In genomic region chr17:41665566-41666335, GRCh38 we compare ENCODE assay signal across 1 cellular context.
TF ChIP-seq lines count a peak whose summit lies in the region.

No MANE protein-coding gene starts in this region.

TF ChIP-seq in HepG2, 621 proteins besides CTCF, POLR2A, EP300 and RAD21 (continued from another document and continues in another):
- 0 out of 2 replicates have a peak, but pooled peaks have one; percentile 30 for TF ChIP-seq ZFP1 (CRISPR knock-in tag; IDR thresholded peaks at IDR 0.05)
- no peak for TF ChIP-seq ZNF703 (CRISPR knock-in tag; IDR thresholded peaks at IDR 0.05; ENCODE audit: borderline replicate concordance)
- TF ChIP-seq FOXK2 (IDR thresholded peaks at IDR 0.05) = no peak
- peak; percentile 76; the same call in 1 of the 2 replicates for TF ChIP-seq MYC (CRISPR knock-in tag; IDR thresholded peaks at IDR 0.05; ENCODE audit: borderline replicate concordance)
- TF ChIP-seq ZNF646 (CRISPR knock-in tag; IDR thresholded peaks at IDR 0.05) = no peak; the same call in none of the 2 replicates
- 0 out of 2 replicates have a peak, but pooled peaks have one; percentile 23 for TF ChIP-seq ZNF335 (CRISPR knock-in tag; IDR thresholded peaks at IDR 0.05)
- TF ChIP-seq PREB (CRISPR knock-in tag; IDR thresholded peaks at IDR 0.05) = no peak
- TF ChIP-seq TBL1XR1 (IDR thresholded peaks at IDR 0.05; ENCODE audit: borderline replicate concordance, low read length, partially characterized antibody) = no peak
- peak; percentile 88 for TF ChIP-seq XRCC5 (optimal IDR thresholded peaks at IDR 0.05; ENCODE audit: low read length)
- no peak for TF ChIP-seq ZNF569 (CRISPR knock-in tag; IDR thresholded peaks at IDR 0.05; ENCODE audit: borderline replicate concordance)
- TF ChIP-seq ZNF530 (CRISPR knock-in tag; IDR thresholded peaks at IDR 0.05; ENCODE audit: low read depth) = no peak
- TF ChIP-seq NCOA2 (CRISPR knock-in tag; IDR thresholded peaks at IDR 0.05) = peak; percentile 32; the same call in 1 of the 2 replicates
- no peak for TF ChIP-seq SIN3B (IDR thresholded peaks at IDR 0.05; ENCODE audit: low read length)
- TF ChIP-seq GLMP (CRISPR knock-in tag; IDR thresholded peaks at IDR 0.05; ENCODE audit: borderline replicate concordance) = no peak
- TF ChIP-seq ZNF512 (CRISPR knock-in tag; IDR thresholded peaks at IDR 0.05) = no peak
- TF ChIP-seq TFDP1 (CRISPR knock-in tag; IDR thresholded peaks at IDR 0.05; ENCODE audit: borderline replicate concordance) = peak; percentile 54; the same call in 1 of the 2 replicates
- TF ChIP-seq TFDP2 (CRISPR knock-in tag; IDR thresholded peaks at IDR 0.05) = peak; percentile 36; the same call in 1 of the 2 replicates
- TF ChIP-seq MED8 (CRISPR knock-in tag; IDR thresholded peaks at IDR 0.05; ENCODE audit: insufficient replicate concordance) = peak; percentile 77
- TF ChIP-seq ZNF800 (CRISPR knock-in tag; IDR thresholded peaks at IDR 0.05) = no peak
- no peak for TF ChIP-seq ZNF18 (CRISPR knock-in tag; IDR thresholded peaks at IDR 0.05; ENCODE audit: insufficient replicate concordance)
- no peak; the same call in 1 of the 2 replicates for TF ChIP-seq PHF20 (CRISPR knock-in tag; IDR thresholded peaks at IDR 0.05)
- TF ChIP-seq TGIF2 (CRISPR knock-in tag; IDR thresholded peaks at IDR 0.05) = peak; percentile 28
- TF ChIP-seq ZBTB46 (CRISPR knock-in tag; IDR thresholded peaks at IDR 0.05; ENCODE audit: borderline replicate concordance) = no peak; the same call in 1 of the 2 replicates
- no peak for TF ChIP-seq TOE1 (CRISPR knock-in tag; IDR thresholded peaks at IDR 0.05)
- TF ChIP-seq MXD1 (CRISPR knock-in tag; IDR thresholded peaks at IDR 0.05) = peak; percentile 70; the same call in 1 of the 2 replicates
- peak; percentile 87 for TF ChIP-seq ZFP91 (CRISPR knock-in tag; IDR thresholded peaks at IDR 0.05; ENCODE audit: borderline replicate concordance)
- TF ChIP-seq ZNF597 (CRISPR knock-in tag; IDR thresholded peaks at IDR 0.05) = no peak
- no peak for TF ChIP-seq PHB2 (IDR thresholded peaks at IDR 0.05; ENCODE audit: partially characterized antibody)
- TF ChIP-seq SP2 (CRISPR knock-in tag; IDR thresholded peaks at IDR 0.05) = peak; percentile 35; the same call in 1 of the 2 replicates
- no peak for TF ChIP-seq NCOA5 (CRISPR knock-in tag; IDR thresholded peaks at IDR 0.05)
- peak; percentile 53 for TF ChIP-seq TEAD3 (CRISPR knock-in tag; optimal IDR thresholded peaks at IDR 0.05; ENCODE audit: borderline replicate concordance)
- TF ChIP-seq ZSCAN30 (CRISPR knock-in tag; IDR thresholded peaks at IDR 0.05) = no peak
